In the genomic region with DNA sequence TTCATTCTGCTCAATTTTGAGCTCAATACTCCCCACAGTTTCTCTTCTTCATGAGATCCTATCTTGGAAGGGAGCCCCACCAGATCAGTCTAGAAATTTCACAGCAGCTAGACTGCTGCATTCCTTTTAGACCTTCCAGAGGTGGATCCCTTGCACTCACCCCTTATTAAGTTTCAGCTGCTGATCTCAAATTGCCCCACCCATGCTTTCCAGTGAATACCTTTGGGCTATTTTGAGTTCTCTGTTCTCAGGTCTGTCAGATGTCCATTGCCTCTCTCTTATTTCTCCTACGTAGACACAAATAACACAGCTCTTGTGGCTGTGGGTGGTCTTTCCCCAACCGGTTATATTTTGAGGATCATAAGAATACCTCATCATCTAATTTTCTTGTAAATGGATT, we compare ENCODE assay signal across 18 cellular contexts.
DNase-seq lines count a peak whose midpoint lies in the region; ATAC-seq and TF ChIP-seq lines count a peak whose summit lies in the region.
"Had no signal": no experiment of that assay in that cellular context is flagged by ENCODE, and none has a peak within 500 bp of the region (broad histone marks: within the 10 kb centered on the region; RNA-seq: fewer than 3 reads in every experiment).

No MANE protein-coding gene starts in this region.

- H3K14ac ChIP-seq in mesenchymal stem cell (ENCODE audit: low read length in 2 of 2): no peak overlapping the region

- H3K18ac ChIP-seq in mesenchymal stem cell (ENCODE audit: low read depth in 1 of 2, low read length in 2 of 2): no peak overlapping the region

- no peak overlapping the region for H3K23ac ChIP-seq in mesenchymal stem cell (ENCODE audit: low read length in 2 of 2)

- H3K79me2 ChIP-seq in hepatocyte: no peaks in the 10 kb centered on the region

- H3K27ac ChIP-seq in RWPE2 (ENCODE audit: poor library complexity, severe bottlenecking) (no peak overlapping the region), hepatocyte (no peak overlapping the region), mesenchymal stem cell (ENCODE audit: low read length, poor library complexity, severe bottlenecking) (no peak overlapping the region)
- H3K27ac ChIP-seq: 22Rv1, BLaER1, C4-2B had no signal

- H4K91ac ChIP-seq in mesenchymal stem cell (ENCODE audit: low read length): no peak overlapping the region

- no peak overlapping the region for H3K9ac ChIP-seq in mesenchymal stem cell (ENCODE audit: low read length)
- H3K9ac ChIP-seq: BLaER1 had no signal

- H3K79me1 ChIP-seq in mesenchymal stem cell (replicated peaks; ENCODE audit: low read length, poor library complexity, severe bottlenecking): no peaks in the 10 kb centered on the region

- no peak overlapping the region for H2BK120ac ChIP-seq in mesenchymal stem cell (ENCODE audit: low read depth, low read length)

- 0 out of 3 replicates have a peak, but pooled peaks have one; percentile 19 for ATAC-seq in RWPE2 (ENCODE audit: low read depth)

- no peak overlapping the region for H2AK5ac ChIP-seq in mesenchymal stem cell (ENCODE audit: low read length, severe bottlenecking)

- H4K8ac ChIP-seq in mesenchymal stem cell (ENCODE audit: low read length): no peak overlapping the region

- no peak overlapping the region for H2AFZ ChIP-seq in hepatocyte
- no peak overlapping the region for H2AFZ ChIP-seq in mesenchymal stem cell (ENCODE audit: low read depth, low read length)

- no peak overlapping the region for H3K4me3 ChIP-seq in RWPE2 (ENCODE audit: severe bottlenecking)
- H3K4me3 ChIP-seq in epithelial cell of esophagus (ENCODE audit: low read length): no peak overlapping the region
- no peak overlapping the region for H3K4me3 ChIP-seq in hepatocyte
- H3K4me3 ChIP-seq in mesenchymal stem cell (ENCODE audit: insufficient read depth in 1 of 2, low read depth in 1 of 2, low read length in 2 of 2): no peak overlapping the region
- H3K4me3 ChIP-seq: BLaER1, HAP-1 had no signal

- no peak overlapping the region for H2BK12ac ChIP-seq in mesenchymal stem cell (ENCODE audit: low read length in 2 of 2)

- no peak overlapping the region for H2BK5ac ChIP-seq in mesenchymal stem cell (ENCODE audit: low read depth, low read length, poor library complexity, severe bottlenecking)

- 69% methylated on average over 2 of the region's 2 CpGs for WGBS in hepatocyte (ENCODE audit: low lambda C conversion rate, missing lambda C conversion rate)
- 67% methylated on average over 1 of the region's 2 CpGs for WGBS in mesenchymal stem cell

- H3K9me2 ChIP-seq in hepatocyte (replicated peaks; ENCODE audit: insufficient read depth): no peaks in the 10 kb centered on the region

- H3K27me3 ChIP-seq in RWPE2 (ENCODE audit: insufficient read depth, poor library complexity, severe bottlenecking) (no peaks in the 10 kb centered on the region), hepatocyte (no peaks in the 10 kb centered on the region), mesenchymal stem cell (ENCODE audit: control insufficient read depth in 1 of 2, insufficient read depth in 1 of 2, low read length in 2 of 2) (no peaks in the 10 kb centered on the region)
- H3K27me3 ChIP-seq: BLaER1 had no signal

- no peaks in the 10 kb centered on the region for H3K4me1 ChIP-seq in RWPE2 (ENCODE audit: insufficient read depth, poor library complexity, severe bottlenecking)
- H3K4me1 ChIP-seq in hepatocyte (ENCODE audit: insufficient read depth): no peaks in the 10 kb centered on the region
- peaks cover 3% of the 10 kb centered on the region for H3K4me1 ChIP-seq in mesenchymal stem cell (ENCODE audit: control insufficient read depth, insufficient read depth, low read depth, low read length)
- H3K4me1 ChIP-seq: BLaER1, HAP-1 had no signal

- H3K4ac ChIP-seq in mesenchymal stem cell (ENCODE audit: low read depth in 1 of 2, low read length in 2 of 2): no peak overlapping the region

- no peaks in the 10 kb centered on the region for H3K9me3 ChIP-seq in RWPE2 (ENCODE audit: severe bottlenecking)
- H3K9me3 ChIP-seq in hepatocyte (ENCODE audit: low read depth): no peaks in the 10 kb centered on the region
- no peaks in the 10 kb centered on the region for H3K9me3 ChIP-seq in mesenchymal stem cell (ENCODE audit: control insufficient read depth, low read length)
- H3K9me3 ChIP-seq: BLaER1, HAP-1 had no signal

- no peak overlapping the region for H2BK15ac ChIP-seq in mesenchymal stem cell (ENCODE audit: low read depth, poor library complexity, severe bottlenecking)

- DNase-seq in ELF-1 (ENCODE audit: low read depth, low spot score) (peak; percentile 41), RWPE2 (ENCODE audit: low spot score) (no peak), epithelial cell of esophagus (ENCODE audit: low read depth) (peak; percentile 27), myocyte (ENCODE audit: low read depth) (peak; percentile 18), hepatocyte (ENCODE audit: low spot score) (no peak), NCI-H82 (lab: John Stamatoyannopoulos, UW) (no peak), mesenchymal stem cell (no peak), EL (no peak)
- DNase-seq: CD4-positive, alpha-beta T cell; CD8-positive, alpha-beta memory T cell; DMS 273 treated with DMSO at 0.1 percent for 48 hours; DMS79; GOT3; HFFc6 had no signal

- H3K4me2 ChIP-seq in hepatocyte: no peak overlapping the region
- H3K4me2 ChIP-seq in mesenchymal stem cell (ENCODE audit: low read length, poor library complexity, severe bottlenecking): no peak overlapping the region
- H3K4me2 ChIP-seq: BLaER1 had no signal

- H4K20me1 ChIP-seq in hepatocyte (ENCODE audit: insufficient read depth, poor library complexity, severe bottlenecking): no peaks in the 10 kb centered on the region
- H4K20me1 ChIP-seq: BLaER1 had no signal

- TF ChIP-seq CTCF in RWPE2 (IDR thresholded peaks at IDR 0.05; ENCODE audit: poor library complexity, severe bottlenecking): no peak
- TF ChIP-seq CTCF in epithelial cell of esophagus (IDR thresholded peaks at IDR 0.05; ENCODE audit: insufficient read depth, low read depth, low read length, missing control alignments): no peak
- no peak for TF ChIP-seq CTCF in hepatocyte (IDR thresholded peaks at IDR 0.05; ENCODE audit: poor library complexity)

- H3K36me3 ChIP-seq in RWPE2 (ENCODE audit: low read depth): no peaks in the 10 kb centered on the region
- no peaks in the 10 kb centered on the region for H3K36me3 ChIP-seq in hepatocyte (replicated peaks; ENCODE audit: insufficient read depth, low read depth)
- no peaks in the 10 kb centered on the region for H3K36me3 ChIP-seq in mesenchymal stem cell (ENCODE audit: control insufficient read depth in 1 of 2, insufficient read depth in 2 of 2, low read depth in 1 of 2, low read length in 2 of 2)
- H3K36me3 ChIP-seq: BLaER1, HAP-1 had no signal

Comparison
In these comparisons a context has a peak if more than half of its experiments do, and no peak if none do; other contexts are left out.
1. DNase-seq: peak in ELF-1 (single experiment), epithelial cell of esophagus (single experiment) and myocyte (single experiment); none in RWPE2 (single experiment), hepatocyte (single experiment), NCI-H82 (single experiment), mesenchymal stem cell (single experiment) and EL (single experiment).